In the genomic region with DNA sequence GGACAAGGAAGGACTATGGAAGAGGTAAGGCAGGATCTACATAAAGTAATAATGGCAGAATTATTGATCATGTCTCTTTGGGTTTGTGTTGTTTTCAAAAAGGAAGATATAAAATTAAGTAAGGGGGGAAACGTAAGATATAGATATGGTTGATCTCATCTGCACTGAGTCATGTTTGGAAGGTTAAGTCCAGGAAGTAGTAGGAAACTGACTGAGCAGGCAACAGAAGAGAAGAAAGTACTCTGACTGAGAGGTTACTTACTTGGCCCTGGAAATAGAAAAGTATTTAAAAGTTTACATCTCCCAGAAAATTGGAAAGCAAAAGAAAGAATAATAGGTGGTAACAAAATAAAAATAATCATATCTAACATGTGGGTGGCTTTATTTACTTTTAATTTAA, we compare ENCODE assay signal across 19 cellular contexts.
"Had no signal": no experiment of that assay in that cellular context is flagged by ENCODE, and none has a peak within 500 bp of the region (broad histone marks: within the 10 kb centered on the region; RNA-seq: fewer than 3 reads in every experiment).

No MANE protein-coding gene starts in this region.

- H3K9me3 ChIP-seq: left ventricle myocardium inferior, right lobe of liver, testis, transverse colon had no signal

- H3K27ac Mint-ChIP-seq: dendritic cell treated with granulocyte-macrophage colony-stimulating factor and Interleukin-4, amounts not matched to agents 40 ng/mL and 50 ng/mL, for 4 days; natural killer cell had no signal

- H3K4me1 Mint-ChIP-seq: natural killer cell had no signal

- H3K4me3 ChIP-seq: left ventricle myocardium inferior, lung, right lobe of liver, testis, transverse colon had no signal

- H3K36me3 ChIP-seq: left ventricle myocardium inferior, right lobe of liver, transverse colon had no signal

- H3K36me3 Mint-ChIP-seq: natural killer cell had no signal

- DNase-seq: activated CD4-positive, alpha-beta T cell treated with anti-CD3 and anti-CD28 coated beads for 48 hours; activated CD4-positive, alpha-beta T cell treated with anti-CD3 and anti-CD28 coated beads, Interleukin-2, amount 50 U/mL, for 48 hours; activated CD8-positive, alpha-beta memory T cell treated with anti-CD3 and anti-CD28 coated beads for 24 hours; activated gamma-delta T cell treated with Interleukin-2 at 50 U/mL for 16 hours; activated naive CD4-positive, alpha-beta T cell treated with anti-CD3 and anti-CD28 coated beads, Interleukin-2, amount 50 U/mL, for 16 hours; amygdala; central memory CD4-positive, alpha-beta T cell; effector CD4-positive, alpha-beta T cell; foreskin melanocyte; left ventricle myocardium inferior; mesendoderm; natural killer cell; right lobe of liver; stimulated activated CD4-positive, alpha-beta T cell treated with anti-CD3 and anti-CD28 coated beads, Interleukin-2, amount 100 ng/mL, for 48 hours; stimulated activated naive CD8-positive, alpha-beta T cell treated with anti-CD3 and anti-CD28 coated beads, Interleukin-15, Interleukin-2, amounts not matched to agents 100 U/mL and 50 U/mL, for 24 hours; testis; transverse colon had no signal

- H3K4me3 Mint-ChIP-seq: dendritic cell treated with granulocyte-macrophage colony-stimulating factor and Interleukin-4, amounts not matched to agents 40 ng/mL and 50 ng/mL, for 4 days; natural killer cell had no signal

- ATAC-seq: natural killer cell; right lobe of liver; stimulated activated naive CD8-positive, alpha-beta T cell treated with anti-CD3 and anti-CD28 coated beads, Interleukin-15, Interleukin-2, amounts not matched to agents 100 U/mL and 50 U/mL, for 24 hours had no signal

- H3K4me1 ChIP-seq: left ventricle myocardium inferior, right lobe of liver, testis had no signal

- H3K27me3 Mint-ChIP-seq: dendritic cell treated with granulocyte-macrophage colony-stimulating factor and Interleukin-4, amounts not matched to agents 40 ng/mL and 50 ng/mL, for 4 days had no signal

- H3K27me3 ChIP-seq: right lobe of liver, testis, transverse colon had no signal

- H3K27ac ChIP-seq: left ventricle myocardium inferior, right lobe of liver, testis, transverse colon had no signal
